1 cellular context compared by ENCODE assay signal in the genomic region with DNA sequence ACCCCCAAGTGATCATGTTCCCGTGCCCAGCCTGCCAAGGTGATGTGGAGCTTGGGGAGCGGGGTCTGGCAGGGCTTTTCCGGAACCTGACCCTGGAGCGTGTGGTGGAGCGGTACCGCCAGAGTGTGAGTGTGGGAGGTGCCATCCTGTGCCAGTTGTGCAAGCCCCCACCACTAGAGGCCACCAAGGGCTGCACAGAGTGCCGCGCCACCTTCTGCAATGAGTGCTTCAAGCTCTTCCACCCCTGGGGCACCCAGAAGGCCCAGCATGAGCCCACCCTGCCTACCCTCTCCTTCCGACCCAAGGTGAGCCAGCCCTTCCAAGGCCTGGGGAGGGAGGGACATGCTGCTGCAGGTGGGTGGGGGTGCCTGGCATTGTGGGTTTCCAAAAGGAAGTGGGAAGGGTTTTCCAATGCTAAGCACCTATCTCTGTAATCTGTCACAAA.
TF ChIP-seq lines count a peak whose summit lies in the region.

No MANE protein-coding gene starts in this region.

TF ChIP-seq in H1, 55 proteins besides CTCF, POLR2A, EP300 and RAD21:
- TF ChIP-seq SAP30 (IDR thresholded peaks at IDR 0.05; ENCODE audit: insufficient read depth, insufficient replicate concordance, low read length) (no peak), CHD1 (IDR thresholded peaks at IDR 0.05; ENCODE audit: low read depth, low read length) (no peak), SP2 (IDR thresholded peaks at IDR 0.05; ENCODE audit: low read length) (no peak), GABPA (IDR thresholded peaks at IDR 0.05; ENCODE audit: borderline replicate concordance, insufficient read depth, low read length) (no peak), BRCA1 (IDR thresholded peaks at IDR 0.05; ENCODE audit: low read depth, low read length) (no peak), POLR2AphosphoS5 (IDR thresholded peaks at IDR 0.05; ENCODE audit: low read depth, low read length) (no peak), MAFK (IDR thresholded peaks at IDR 0.05; ENCODE audit: low read depth, low read length) (no peak), TEAD4 (IDR thresholded peaks at IDR 0.05; ENCODE audit: low read depth, low read length) (no peak), ZNF274 (IDR thresholded peaks at IDR 0.05; ENCODE audit: borderline replicate concordance, extremely low read depth, low read length) (no peak), EGR1 (IDR thresholded peaks at IDR 0.05; ENCODE audit: borderline replicate concordance, low read depth, low read length) (no peak), CTBP2 (IDR thresholded peaks at IDR 0.05; ENCODE audit: borderline replicate concordance, insufficient read depth, insufficient read length, low read length) (no peak), CHD2 (IDR thresholded peaks at IDR 0.05; ENCODE audit: low read length) (no peak), BCL11A (IDR thresholded peaks at IDR 0.05; ENCODE audit: low read depth in 2 of 2, low read length in 2 of 2) (no peak), TAF1 (IDR thresholded peaks at IDR 0.05; ENCODE audit: low read depth, low read length) (no peak), CHD7 (IDR thresholded peaks at IDR 0.05; ENCODE audit: insufficient replicate concordance, low read length) (no peak), TCF12 (IDR thresholded peaks at IDR 0.05; ENCODE audit: low read depth, low read length) (no peak), RFX5 (IDR thresholded peaks at IDR 0.05; ENCODE audit: borderline replicate concordance, low read depth, low read length) (no peak), EZH2 (IDR thresholded peaks at IDR 0.05; ENCODE audit: low read depth, low read length, severe bottlenecking) (no peak)
- TF ChIP-seq, protein P1, sequence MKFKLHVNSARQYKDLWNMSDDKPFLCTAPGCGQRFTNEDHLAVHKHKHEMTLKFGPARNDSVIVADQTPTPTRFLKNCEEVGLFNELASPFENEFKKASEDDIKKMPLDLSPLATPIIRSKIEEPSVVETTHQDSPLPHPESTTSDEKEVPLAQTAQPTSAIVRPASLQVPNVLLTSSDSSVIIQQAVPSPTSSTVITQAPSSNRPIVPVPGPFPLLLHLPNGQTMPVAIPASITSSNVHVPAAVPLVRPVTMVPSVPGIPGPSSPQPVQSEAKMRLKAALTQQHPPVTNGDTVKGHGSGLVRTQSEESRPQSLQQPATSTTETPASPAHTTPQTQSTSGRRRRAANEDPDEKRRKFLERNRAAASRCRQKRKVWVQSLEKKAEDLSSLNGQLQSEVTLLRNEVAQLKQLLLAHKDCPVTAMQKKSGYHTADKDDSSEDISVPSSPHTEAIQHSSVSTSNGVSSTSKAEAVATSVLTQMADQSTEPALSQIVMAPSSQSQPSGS (IDR thresholded peaks at IDR 0.05; ENCODE audit: low read length): no peak
- TF ChIP-seq, protein P2, sequence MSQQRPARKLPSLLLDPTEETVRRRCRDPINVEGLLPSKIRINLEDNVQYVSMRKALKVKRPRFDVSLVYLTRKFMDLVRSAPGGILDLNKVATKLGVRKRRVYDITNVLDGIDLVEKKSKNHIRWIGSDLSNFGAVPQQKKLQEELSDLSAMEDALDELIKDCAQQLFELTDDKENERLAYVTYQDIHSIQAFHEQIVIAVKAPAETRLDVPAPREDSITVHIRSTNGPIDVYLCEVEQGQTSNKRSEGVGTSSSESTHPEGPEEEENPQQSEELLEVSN (IDR thresholded peaks at IDR 0.05): no peak
